Comparison of ENCODE assay signal across 26 cellular contexts in genomic region chr4:136908122-136908521, GRCh38.
"Had no signal": no experiment of that assay in that cellular context is flagged by ENCODE, and none has a peak within 500 bp of the region (broad histone marks: within the 10 kb centered on the region; RNA-seq: fewer than 3 reads in every experiment).

No MANE protein-coding gene starts in this region.

- H3K36me3 ChIP-seq: ascending aorta, heart right ventricle, WERI-Rb-1 had no signal

- H3K4me1 ChIP-seq: ascending aorta, heart right ventricle had no signal

- H3K27ac ChIP-seq: ascending aorta, coronary artery, dorsolateral prefrontal cortex, heart right ventricle, hepatocyte, WERI-Rb-1 had no signal

- H3K9me3 ChIP-seq: ascending aorta, heart right ventricle had no signal

- H3K27me3 ChIP-seq: ascending aorta, dorsolateral prefrontal cortex, heart right ventricle, hepatocyte had no signal

- H3K4me3 ChIP-seq: ascending aorta, coronary artery, dorsolateral prefrontal cortex, heart right ventricle, hepatocyte had no signal

- DNase-seq: activated CD4-positive, alpha-beta memory T cell treated with anti-CD3 and anti-CD28 coated beads for 36 hours; activated CD4-positive, alpha-beta T cell treated with anti-CD3 and anti-CD28 coated beads for 36 hours; activated CD4-positive, alpha-beta T cell treated with anti-CD3 and anti-CD28 coated beads, Interleukin-2, amount 10 ng/mL, durations not matched to agents 24 days and 14 days; activated CD4-positive, CD25-positive, alpha-beta regulatory T cell; activated CD4-positive, CD25-positive, alpha-beta regulatory T cell treated with anti-CD3 and anti-CD28 coated beads, Interleukin-2, amount 50 U/mL, for 72 hours; activated CD8-positive, alpha-beta memory T cell treated with anti-CD3 and anti-CD28 coated beads, Interleukin-2, amount 10 ng/mL, durations not matched to agents 7 days and 5 days; activated CD8-positive, alpha-beta memory T cell treated with anti-CD3 and anti-CD28 coated beads, Interleukin-2, amount 50 U/mL, for 48 hours; activated CD8-positive, alpha-beta T cell treated with anti-CD3 and anti-CD28 coated beads, Interleukin-2, amount 10 ng/mL, durations not matched to agents 7 days and 5 days; activated gamma-delta T cell; activated naive CD4-positive, alpha-beta T cell; activated naive CD4-positive, alpha-beta T cell treated with anti-CD3 and anti-CD28 coated beads, Interleukin-2, amount 10 ng/mL, durations not matched to agents 7 days and 5 days; activated naive CD8-positive, alpha-beta T cell treated with anti-CD3 and anti-CD28 coated beads, Interleukin-2, amount 10 ng/mL, durations not matched to agents 7 days and 5 days; activated T-cell treated with anti-CD3 and anti-CD28 coated beads for 4 hours; activated T-cell treated with anti-CD3 and anti-CD28 coated beads, Interleukin-2, amount 50 U/mL, for 24 hours; activated T-cell treated with anti-CD3 and anti-CD28 coated beads, Interleukin-2, amount 50 U/mL, for 72 hours; dorsolateral prefrontal cortex; effector memory CD4-positive, alpha-beta T cell; endodermal cell; foreskin fibroblast; heart right ventricle; T-helper 17 cell; T1000; WERI-Rb-1 had no signal
